In the genomic region with DNA sequence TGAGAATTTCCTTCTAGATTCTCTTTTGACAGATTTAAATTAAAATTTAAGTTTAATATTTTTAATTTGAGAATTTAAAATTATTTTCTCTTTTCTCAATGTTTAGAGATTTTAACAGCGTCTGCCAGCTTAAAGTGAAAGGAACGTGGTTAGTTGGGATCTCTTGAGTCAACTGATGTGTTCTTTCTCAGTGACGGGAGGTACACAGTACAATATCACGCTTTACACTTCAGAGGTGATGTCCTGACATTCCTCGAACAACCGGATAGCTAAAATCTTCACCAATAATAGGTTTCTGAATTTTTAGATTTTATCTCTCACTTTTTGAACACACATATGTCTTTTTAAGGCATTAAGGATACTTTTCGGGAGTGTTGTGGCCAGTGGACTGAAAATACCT, we compare ENCODE assay signal across 31 cellular contexts.
DNase-seq lines count a peak whose midpoint lies in the region; ATAC-seq and TF ChIP-seq lines count a peak whose summit lies in the region.
"Had no signal": no experiment of that assay in that cellular context is flagged by ENCODE, and none has a peak within 500 bp of the region (broad histone marks: within the 10 kb centered on the region; RNA-seq: fewer than 3 reads in every experiment).

No MANE protein-coding gene starts in this region.

- H2AFZ ChIP-seq in ACC112 (ENCODE audit: low read length, unreplicated experiment) (peak overlapping the region; percentile 21), osteoblast (ENCODE audit: low read length) (peak overlapping the region; percentile 51)

- no peak for TF ChIP-seq CTCF in osteoblast (IDR thresholded peaks at IDR 0.05; ENCODE audit: extremely low read depth, low read depth, low read length)

- H3K9me3 ChIP-seq in osteoblast (ENCODE audit: low read depth, low read length) = no peaks in the 10 kb centered on the region
- H3K9me3 ChIP-seq: A549; BE2C; BLaER1; BLaER1 treated with 17β-estradiol and CSF1 and Interleukin-3, amounts not matched to agents 10 nM and 100 nM had no signal

- DNase-seq in ELR (ENCODE audit: low read depth) (peak; percentile 20), osteoblast (ENCODE audit: insufficient read length, low spot score, missing footprints) (peak; percentile 0), NOMO-1 (lab: John Stamatoyannopoulos, UW; ENCODE audit: unreplicated experiment in 2 of 2) (no peak)
- DNase-seq: 8988T; ACHN; AML-193; BE2C; C1 segment of cervical spinal cord; Caco-2; Calu3; CD4-positive, alpha-beta memory T cell; CD4-positive, alpha-beta T cell; CD4-positive, CD25-positive, alpha-beta regulatory T cell; CD8-positive, alpha-beta memory T cell; CD8-positive, alpha-beta T cell; COR-L47; DMS 273 treated with DMSO at 0.1 percent for 48 hours; DMS153; DMS53; DMS79; DMS79 treated with DMSO at 0.1 percent for 48 hours; DND-41; EL had no signal

- H3K4me3 ChIP-seq in ACC112 (ENCODE audit: low read depth, low read length) (peak overlapping the region; percentile 6; the same call in 1 of the 2 replicates), osteoblast (ENCODE audit: insufficient read depth, low read length) (no peak overlapping the region)
- H3K4me3 ChIP-seq: A549; BLaER1; BLaER1 treated with 17β-estradiol and CSF1 and Interleukin-3, amounts not matched to agents 10 nM and 100 nM had no signal

- no peaks in the 10 kb centered on the region for H3K4me1 ChIP-seq in ACC112 (ENCODE audit: control insufficient read depth, insufficient read depth, low read length, unreplicated experiment)
- H3K4me1 ChIP-seq in osteoblast (ENCODE audit: insufficient read depth, low read length) = no peaks in the 10 kb centered on the region
- H3K4me1 ChIP-seq: A549; BE2C; BLaER1; BLaER1 treated with 17β-estradiol and CSF1 and Interleukin-3, amounts not matched to agents 10 nM and 100 nM; Caco-2 had no signal

- H4K20me1 ChIP-seq in osteoblast (ENCODE audit: insufficient read depth, low read length) = no peaks in the 10 kb centered on the region
- H4K20me1 ChIP-seq: BLaER1; BLaER1 treated with 17β-estradiol and CSF1 and Interleukin-3, amounts not matched to agents 10 nM and 100 nM had no signal

- H3K4me2 ChIP-seq in osteoblast (ENCODE audit: insufficient read depth, low read length) = peak overlapping the region; percentile 50
- H3K4me2 ChIP-seq: A549; BLaER1; BLaER1 treated with 17β-estradiol and CSF1 and Interleukin-3, amounts not matched to agents 10 nM and 100 nM had no signal

- ATAC-seq in GM19455 (IDR thresholded peaks at IDR 0.05; ENCODE audit: unreplicated experiment) (no peak), GM18858 (IDR thresholded peaks at IDR 0.05; ENCODE audit: unreplicated experiment) (no peak)
- ATAC-seq: A549; CD8-positive, alpha-beta T cell had no signal

- H3K27me3 ChIP-seq in ACC112 (ENCODE audit: insufficient read depth, low read length) = no peaks in the 10 kb centered on the region
- H3K27me3 ChIP-seq in osteoblast (ENCODE audit: insufficient read depth, low read length) = no peaks in the 10 kb centered on the region
- H3K27me3 ChIP-seq: BE2C; BLaER1; BLaER1 treated with 17β-estradiol and CSF1 and Interleukin-3, amounts not matched to agents 10 nM and 100 nM had no signal

- H3K27ac ChIP-seq in ACC112 (ENCODE audit: low read depth, low read length) (no peak overlapping the region), osteoblast (ENCODE audit: low read depth, low read length) (no peak overlapping the region)
- H3K27ac ChIP-seq: 22Rv1; A549; BLaER1; BLaER1 treated with 17β-estradiol and CSF1 and Interleukin-3, amounts not matched to agents 10 nM and 100 nM; C4-2B had no signal

- H3K36me3 ChIP-seq in ACC112 (ENCODE audit: insufficient read depth, low read length) (no peaks in the 10 kb centered on the region), osteoblast (ENCODE audit: insufficient read depth, low read length) (no peaks in the 10 kb centered on the region)
- H3K36me3 ChIP-seq: BE2C; BLaER1; BLaER1 treated with 17β-estradiol and CSF1 and Interleukin-3, amounts not matched to agents 10 nM and 100 nM had no signal

- H3K79me2 ChIP-seq in ACC112 (ENCODE audit: control insufficient read depth, insufficient read depth, low read length, unreplicated experiment) (no peaks in the 10 kb centered on the region), osteoblast (ENCODE audit: insufficient read depth, low read length) (no peaks in the 10 kb centered on the region)

Comparison
In these comparisons a context has a peak if more than half of its experiments do, and no peak if none do; other contexts are left out.
1. DNase-seq: peak in ELR (single experiment) and osteoblast (single experiment); none in NOMO-1 (0 of 2).